23 cellular contexts compared by ENCODE assay signal in the genomic region with DNA sequence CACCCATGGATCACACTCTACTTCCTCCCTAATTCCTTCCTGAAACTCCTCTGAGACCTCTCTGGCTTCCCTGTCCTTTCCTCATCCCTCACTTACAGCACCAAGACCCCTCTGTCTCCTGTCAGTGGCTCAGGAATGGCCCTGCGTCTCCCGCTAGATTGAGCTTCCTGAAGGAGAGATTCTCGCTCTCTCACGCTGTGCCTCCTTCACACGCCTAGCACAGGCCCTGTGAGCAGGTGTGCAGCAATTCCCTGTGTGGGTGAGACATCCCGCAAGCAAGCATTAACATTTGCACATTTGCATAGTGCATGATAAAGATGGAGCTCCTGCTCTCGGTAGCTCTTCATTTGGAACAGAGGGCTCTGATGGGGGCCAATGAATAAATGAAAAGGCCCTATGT.
DNase-seq lines count a peak whose midpoint lies in the region; ATAC-seq and TF ChIP-seq lines count a peak whose summit lies in the region.
"Had no signal": no experiment of that assay in that cellular context is flagged by ENCODE, and none has a peak within 500 bp of the region (broad histone marks: within the 10 kb centered on the region; RNA-seq: fewer than 3 reads in every experiment).

No MANE protein-coding gene starts in this region.

- H3K4me3 ChIP-seq in mesenchymal stem cell (ENCODE audit: insufficient read depth in 1 of 2, low read depth in 1 of 2, low read length in 2 of 2): no peak overlapping the region
- H3K4me3 ChIP-seq in suprapubic skin: no peak overlapping the region
- H3K4me3 ChIP-seq: BLaER1, ovary had no signal

- no peak overlapping the region for H3K9ac ChIP-seq in mesenchymal stem cell (ENCODE audit: low read length)
- H3K9ac ChIP-seq: BLaER1 had no signal

- POLR2A ChIA-PET in WTC11 (lab: Charles Lee): no interaction called here

- H4K8ac ChIP-seq in mesenchymal stem cell (ENCODE audit: low read length): no peak overlapping the region

- H4K91ac ChIP-seq in mesenchymal stem cell (ENCODE audit: low read length): peak overlapping the region; percentile 34

- no peaks in the 10 kb centered on the region for H3K9me3 Mint-ChIP-seq in WTC11
- H3K9me3 Mint-ChIP-seq: activated naive CD4-positive, alpha-beta T cell treated with anti-CD3 and anti-CD28 coated beads, Interleukin-2, amount 10 ng/mL, durations not matched to agents 7 days and 5 days; central memory CD8-positive, alpha-beta T cell; IgD-negative memory B cell; mesothelial cell of epicardium had no signal

- H3K27ac Mint-ChIP-seq in WTC11: no peak overlapping the region
- H3K27ac Mint-ChIP-seq: activated naive CD4-positive, alpha-beta T cell treated with anti-CD3 and anti-CD28 coated beads, Interleukin-2, amount 10 ng/mL, durations not matched to agents 7 days and 5 days; IgD-negative memory B cell; mesothelial cell of epicardium; naive B cell had no signal

- H3K18ac ChIP-seq in mesenchymal stem cell (ENCODE audit: low read depth in 1 of 2, low read length in 2 of 2): peak overlapping the region in 1 of 2 experiments; percentile 26

- no peak overlapping the region for H3K4me2 ChIP-seq in mesenchymal stem cell (ENCODE audit: low read length, poor library complexity, severe bottlenecking)
- H3K4me2 ChIP-seq: BLaER1 had no signal

- H2BK120ac ChIP-seq in mesenchymal stem cell (ENCODE audit: low read depth, low read length): no peak overlapping the region

- CTCF ChIA-PET in WTC11 (lab: Charles Lee): interaction anchor here (1.1 kb wide), 1 partner anchor 254 kb away, joined by 4 read pairs; no protein-coding TSS in a partner anchor

- H2BK15ac ChIP-seq in mesenchymal stem cell (ENCODE audit: low read depth, poor library complexity, severe bottlenecking): no peak overlapping the region

- peak overlapping the region; percentile 20 for H2AK5ac ChIP-seq in mesenchymal stem cell (ENCODE audit: low read length, severe bottlenecking)

- H3K36me3 ChIP-seq in mesenchymal stem cell (ENCODE audit: control insufficient read depth in 1 of 2, insufficient read depth in 2 of 2, low read depth in 1 of 2, low read length in 2 of 2) (no peaks in the 10 kb centered on the region), suprapubic skin (no peaks in the 10 kb centered on the region)
- H3K36me3 ChIP-seq: BLaER1, ovary had no signal

- H3K27ac ChIP-seq in mesenchymal stem cell (ENCODE audit: low read length, poor library complexity, severe bottlenecking): no peak overlapping the region
- peak overlapping the region; percentile 80 for H3K27ac ChIP-seq in suprapubic skin
- H3K27ac ChIP-seq: BLaER1 had no signal

- H3K4me1 ChIP-seq in mesenchymal stem cell (ENCODE audit: control insufficient read depth, insufficient read depth, low read depth, low read length) (peaks cover 12% of the 10 kb centered on the region), suprapubic skin (peaks cover 33% of the 10 kb centered on the region)

- ATAC-seq in WTC11 (peak; percentile 14; the same call in 1 of the 2 replicates), HG03025 (IDR thresholded peaks at IDR 0.05; ENCODE audit: low FRiP score, unreplicated experiment) (no peak)

- no peaks in the 10 kb centered on the region for H3K79me1 ChIP-seq in mesenchymal stem cell (replicated peaks; ENCODE audit: low read length, poor library complexity, severe bottlenecking)

- TF ChIP-seq POLR2A in suprapubic skin (IDR thresholded peaks at IDR 0.05): no peak

- WGBS in mesenchymal stem cell: 95% methylated on average over 7 of the region's 7 CpGs
- 77% methylated on average over 7 of the region's 7 CpGs for WGBS in suprapubic skin

- no peak overlapping the region for H2AFZ ChIP-seq in mesenchymal stem cell (ENCODE audit: low read depth, low read length)

- H3K27me3 ChIP-seq in mesenchymal stem cell (ENCODE audit: control insufficient read depth in 1 of 2, insufficient read depth in 1 of 2, low read length in 2 of 2) (no peaks in the 10 kb centered on the region), suprapubic skin (no peaks in the 10 kb centered on the region)
- H3K27me3 ChIP-seq: BLaER1, ovary had no signal

- H3K36me3 Mint-ChIP-seq in WTC11: no peaks in the 10 kb centered on the region
- H3K36me3 Mint-ChIP-seq: activated naive CD4-positive, alpha-beta T cell treated with anti-CD3 and anti-CD28 coated beads, Interleukin-2, amount 10 ng/mL, durations not matched to agents 7 days and 5 days; IgD-negative memory B cell; mesothelial cell of epicardium; naive B cell had no signal

- H3K14ac ChIP-seq in mesenchymal stem cell (ENCODE audit: low read length in 2 of 2): no peak overlapping the region

- no peak overlapping the region for H3K4me3 Mint-ChIP-seq in WTC11
- H3K4me3 Mint-ChIP-seq: activated naive CD4-positive, alpha-beta T cell treated with anti-CD3 and anti-CD28 coated beads, Interleukin-2, amount 10 ng/mL, durations not matched to agents 7 days and 5 days; central memory CD8-positive, alpha-beta T cell; IgD-negative memory B cell; mesothelial cell of epicardium; naive B cell had no signal

- no peak for TF ChIP-seq EP300 in suprapubic skin (IDR thresholded peaks at IDR 0.05)

- no peak overlapping the region for H3K4ac ChIP-seq in mesenchymal stem cell (ENCODE audit: low read depth in 1 of 2, low read length in 2 of 2)

- H2BK5ac ChIP-seq in mesenchymal stem cell (ENCODE audit: low read depth, low read length, poor library complexity, severe bottlenecking): no peak overlapping the region

- TF ChIP-seq CTCF in WTC11 (IDR thresholded peaks at IDR 0.05) (no peak), suprapubic skin (IDR thresholded peaks at IDR 0.05) (no peak)

- H3K23ac ChIP-seq in mesenchymal stem cell (ENCODE audit: low read length in 2 of 2): no peak overlapping the region

- peaks cover 10% of the 10 kb centered on the region for H3K4me1 Mint-ChIP-seq in WTC11
- H3K4me1 Mint-ChIP-seq: activated naive CD4-positive, alpha-beta T cell treated with anti-CD3 and anti-CD28 coated beads, Interleukin-2, amount 10 ng/mL, durations not matched to agents 7 days and 5 days; central memory CD8-positive, alpha-beta T cell; IgD-negative memory B cell; naive B cell had no signal

- peak overlapping the region in 1 of 2 experiments; percentile 17 for H2BK12ac ChIP-seq in mesenchymal stem cell (ENCODE audit: low read length in 2 of 2)

- no peaks in the 10 kb centered on the region; the same call in 1 of the 2 replicates for H3K27me3 Mint-ChIP-seq in WTC11 (ENCODE audit: low read depth)

- H3K9me3 ChIP-seq in mesenchymal stem cell (ENCODE audit: control insufficient read depth, low read length) (no peaks in the 10 kb centered on the region), suprapubic skin (no peaks in the 10 kb centered on the region)
- H3K9me3 ChIP-seq: BLaER1, ovary had no signal

- DNase-seq in Ammon's horn (ENCODE audit: low spot score): peak; percentile 16
- DNase-seq in WTC11 (ENCODE audit: low spot score): no peak
- DNase-seq in mesenchymal stem cell: no peak
- DNase-seq in suprapubic skin (ENCODE audit: low spot score in 2 of 2): no peak
- no peak for DNase-seq in amniotic stem cell (lab: John Stamatoyannopoulos, UW)
- DNase-seq in germinal center (ENCODE audit: low spot score): no peak
- DNase-seq: activated CD4-positive, alpha-beta T cell treated with anti-CD3 and anti-CD28 coated beads, Interleukin-2, amount 50 U/mL, for 4 hours; activated naive CD4-positive, alpha-beta T cell treated with anti-CD3 and anti-CD28 coated beads, Interleukin-2, amount 10 ng/mL, durations not matched to agents 7 days and 5 days; DMS53; islet precursor cell; naive B cell; NCI-H1092 treated with DMSO at 0.1 percent for 48 hours; NCI-H187 treated with DMSO at 0.1 percent for 48 hours; NCI-H2171 treated with DMSO at 0.1 percent for 48 hours; NCI-H524 treated with DMSO at 0.1 percent for 48 hours; stimulated activated CD4-positive, alpha-beta T cell treated with anti-CD3 and anti-CD28 coated beads, Interleukin-12 subunit alpha, Interleukin-12 subunit beta, amount 100 ng/mL, for 4 hours; stimulated activated CD4-positive, alpha-beta T cell treated with anti-CD3 and anti-CD28 coated beads, Interleukin-4, amount 100 ng/mL, for 1 hour had no signal

TF ChIP-seq in WTC11, 78 proteins besides CTCF, POLR2A, EP300 and RAD21 (continues in another document):
- TF ChIP-seq, protein P1, sequence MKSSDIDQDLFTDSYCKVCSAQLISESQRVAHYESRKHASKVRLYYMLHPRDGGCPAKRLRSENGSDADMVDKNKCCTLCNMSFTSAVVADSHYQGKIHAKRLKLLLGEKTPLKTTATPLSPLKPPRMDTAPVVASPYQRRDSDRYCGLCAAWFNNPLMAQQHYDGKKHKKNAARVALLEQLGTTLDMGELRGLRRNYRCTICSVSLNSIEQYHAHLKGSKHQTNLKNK (CRISPR knock-in tag; IDR thresholded peaks at IDR 0.05): no peak
- TF ChIP-seq, protein P2, sequence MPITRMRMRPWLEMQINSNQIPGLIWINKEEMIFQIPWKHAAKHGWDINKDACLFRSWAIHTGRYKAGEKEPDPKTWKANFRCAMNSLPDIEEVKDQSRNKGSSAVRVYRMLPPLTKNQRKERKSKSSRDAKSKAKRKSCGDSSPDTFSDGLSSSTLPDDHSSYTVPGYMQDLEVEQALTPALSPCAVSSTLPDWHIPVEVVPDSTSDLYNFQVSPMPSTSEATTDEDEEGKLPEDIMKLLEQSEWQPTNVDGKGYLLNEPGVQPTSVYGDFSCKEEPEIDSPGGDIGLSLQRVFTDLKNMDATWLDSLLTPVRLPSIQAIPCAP (CRISPR knock-in tag; IDR thresholded peaks at IDR 0.05): no peak
- TF ChIP-seq, protein P3, sequence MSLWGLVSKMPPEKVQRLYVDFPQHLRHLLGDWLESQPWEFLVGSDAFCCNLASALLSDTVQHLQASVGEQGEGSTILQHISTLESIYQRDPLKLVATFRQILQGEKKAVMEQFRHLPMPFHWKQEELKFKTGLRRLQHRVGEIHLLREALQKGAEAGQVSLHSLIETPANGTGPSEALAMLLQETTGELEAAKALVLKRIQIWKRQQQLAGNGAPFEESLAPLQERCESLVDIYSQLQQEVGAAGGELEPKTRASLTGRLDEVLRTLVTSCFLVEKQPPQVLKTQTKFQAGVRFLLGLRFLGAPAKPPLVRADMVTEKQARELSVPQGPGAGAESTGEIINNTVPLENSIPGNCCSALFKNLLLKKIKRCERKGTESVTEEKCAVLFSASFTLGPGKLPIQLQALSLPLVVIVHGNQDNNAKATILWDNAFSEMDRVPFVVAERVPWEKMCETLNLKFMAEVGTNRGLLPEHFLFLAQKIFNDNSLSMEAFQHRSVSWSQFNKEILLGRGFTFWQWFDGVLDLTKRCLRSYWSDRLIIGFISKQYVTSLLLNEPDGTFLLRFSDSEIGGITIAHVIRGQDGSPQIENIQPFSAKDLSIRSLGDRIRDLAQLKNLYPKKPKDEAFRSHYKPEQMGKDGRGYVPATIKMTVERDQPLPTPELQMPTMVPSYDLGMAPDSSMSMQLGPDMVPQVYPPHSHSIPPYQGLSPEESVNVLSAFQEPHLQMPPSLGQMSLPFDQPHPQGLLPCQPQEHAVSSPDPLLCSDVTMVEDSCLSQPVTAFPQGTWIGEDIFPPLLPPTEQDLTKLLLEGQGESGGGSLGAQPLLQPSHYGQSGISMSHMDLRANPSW (CRISPR knock-in tag; conservative IDR thresholded peaks at IDR 0.05; ENCODE audit: low read depth): no peak
- TF ChIP-seq GABPB1 (CRISPR knock-in tag; IDR thresholded peaks at IDR 0.05): no peak
